In the genomic region with DNA sequence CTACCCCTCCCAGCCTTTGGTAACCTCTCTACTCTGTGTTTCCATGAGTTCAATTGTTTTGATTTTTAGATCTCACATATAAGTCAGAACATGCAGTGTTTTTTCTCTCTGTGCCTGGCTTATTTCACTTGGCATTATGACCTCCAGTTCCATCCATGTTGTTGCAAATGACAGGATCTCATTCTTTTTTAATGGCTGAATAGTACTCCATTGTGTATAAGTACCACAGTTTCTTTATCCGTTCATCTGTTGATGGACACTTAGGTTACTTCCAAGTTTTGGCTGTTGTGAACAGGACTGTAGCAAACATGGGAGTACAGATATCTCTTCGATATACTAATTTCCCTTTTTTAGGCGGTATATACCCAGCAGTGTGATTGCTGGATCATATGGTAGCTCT, we compare ENCODE assay signal across 19 cellular contexts.
"Had no signal": no experiment of that assay in that cellular context is flagged by ENCODE, and none has a peak within 500 bp of the region (broad histone marks: within the 10 kb centered on the region; RNA-seq: fewer than 3 reads in every experiment).

No MANE protein-coding gene starts in this region.

- H3K9me3 Mint-ChIP-seq: activated T-cell treated with anti-CD3 and anti-CD28 coated beads, Interleukin-2, amount 50 U/mL, for 4 hours had no signal

- H3K4me3 Mint-ChIP-seq: activated CD8-positive, alpha-beta T cell treated with anti-CD3 and anti-CD28 coated beads, Interleukin-2, amount 10 ng/mL, durations not matched to agents 7 days and 5 days; activated T-cell treated with anti-CD3 and anti-CD28 coated beads, Interleukin-2, amount 50 U/mL, for 4 hours had no signal

- H3K27ac Mint-ChIP-seq: activated CD8-positive, alpha-beta T cell treated with anti-CD3 and anti-CD28 coated beads, Interleukin-2, amount 10 ng/mL, durations not matched to agents 7 days and 5 days had no signal

- H3K4me3 ChIP-seq: ascending aorta, body of pancreas had no signal

- DNase-seq: activated CD4-positive, alpha-beta T cell treated with anti-CD3 and anti-CD28 coated beads for 48 hours; activated CD4-positive, alpha-beta T cell treated with anti-CD3 and anti-CD28 coated beads, Interleukin-2, amount 50 U/mL, for 4 hours; activated CD4-positive, CD25-positive, alpha-beta regulatory T cell treated with anti-CD3 and anti-CD28 coated beads, Interleukin-2, amount 50 U/mL, for 72 hours; activated CD8-positive, alpha-beta memory T cell treated with anti-CD3 and anti-CD28 coated beads, Interleukin-2, amount 50 U/mL, for 48 hours; activated CD8-positive, alpha-beta T cell treated with anti-CD3 and anti-CD28 coated beads, Interleukin-2, amount 10 ng/mL, durations not matched to agents 7 days and 5 days; activated naive CD4-positive, alpha-beta T cell treated with anti-CD3 and anti-CD28 coated beads, Interleukin-2, amount 50 U/mL, for 16 hours; activated T-cell treated with anti-CD3 and anti-CD28 coated beads, Interleukin-2, amount 50 U/mL, for 4 hours; amniotic stem cell; body of pancreas; MM.1S; NCI-H1105; NCI-H1436 treated with DMSO at 0.1 percent for 48 hours; NCI-H187; NCI-H2081; NCI-H510A treated with DMSO at 0.1 percent for 48 hours; NCI-H69; PC-3; SIG-M5 had no signal

- ATAC-seq: activated CD8-positive, alpha-beta T cell treated with anti-CD3 and anti-CD28 coated beads, Interleukin-2, amount 10 ng/mL, durations not matched to agents 7 days and 5 days; activated T-cell treated with anti-CD3 and anti-CD28 coated beads, Interleukin-2, amount 50 U/mL, for 4 hours; body of pancreas; PC-3 had no signal

- H3K9me3 ChIP-seq: ascending aorta, body of pancreas had no signal

- H3K27me3 ChIP-seq: ascending aorta, body of pancreas had no signal

- H3K27ac ChIP-seq: ascending aorta, body of pancreas had no signal
